ENCODE assay signal across 8 cellular contexts in the genomic region with DNA sequence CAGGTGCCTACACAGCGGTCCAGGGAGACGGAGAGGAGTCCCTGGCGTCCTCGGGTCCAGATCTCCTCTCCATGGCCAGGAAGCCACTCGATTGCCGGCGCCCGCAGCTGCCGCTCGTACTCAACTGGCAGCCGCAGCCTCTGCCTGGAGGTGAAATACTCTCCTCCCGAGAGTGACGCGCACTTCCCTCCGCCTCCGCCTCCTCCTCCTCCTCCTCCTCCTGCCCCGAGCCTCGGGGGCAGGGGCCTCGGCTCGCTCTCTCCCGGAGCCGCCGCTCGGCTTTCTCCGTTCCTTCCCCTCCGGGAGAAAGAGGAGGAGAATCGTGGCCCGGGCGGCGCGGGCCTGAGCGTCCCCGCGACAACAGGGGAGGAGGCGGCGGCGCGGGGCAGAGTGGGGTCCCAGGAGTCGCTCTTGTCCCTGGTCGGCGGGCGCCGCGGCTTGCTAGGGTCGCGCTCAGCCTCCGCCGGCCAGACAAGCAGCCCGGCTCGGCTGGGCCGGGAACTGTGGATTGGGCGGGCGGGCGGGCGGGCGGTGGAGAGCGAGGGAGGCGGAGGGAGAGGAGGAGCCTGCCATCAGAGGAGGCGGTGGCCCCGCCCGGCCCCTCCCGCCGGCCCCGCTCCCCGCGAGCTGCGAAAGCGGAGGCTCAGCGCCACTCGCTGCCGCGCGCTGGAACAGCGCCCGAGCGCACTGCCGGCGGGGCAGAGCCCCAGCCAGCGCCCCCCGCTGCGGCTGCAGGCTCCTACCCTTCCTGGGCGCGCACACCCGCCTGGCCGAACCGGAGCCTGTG. TPM values are rescaled to one million over a fixed set of nuclear protein-coding genes. Genes with fewer than 3 reads are reported as not detected.
DNase-seq lines count a peak whose midpoint lies in the region; FAIRE-seq and TF ChIP-seq lines count a peak whose summit lies in the region.

A gene with protein sequence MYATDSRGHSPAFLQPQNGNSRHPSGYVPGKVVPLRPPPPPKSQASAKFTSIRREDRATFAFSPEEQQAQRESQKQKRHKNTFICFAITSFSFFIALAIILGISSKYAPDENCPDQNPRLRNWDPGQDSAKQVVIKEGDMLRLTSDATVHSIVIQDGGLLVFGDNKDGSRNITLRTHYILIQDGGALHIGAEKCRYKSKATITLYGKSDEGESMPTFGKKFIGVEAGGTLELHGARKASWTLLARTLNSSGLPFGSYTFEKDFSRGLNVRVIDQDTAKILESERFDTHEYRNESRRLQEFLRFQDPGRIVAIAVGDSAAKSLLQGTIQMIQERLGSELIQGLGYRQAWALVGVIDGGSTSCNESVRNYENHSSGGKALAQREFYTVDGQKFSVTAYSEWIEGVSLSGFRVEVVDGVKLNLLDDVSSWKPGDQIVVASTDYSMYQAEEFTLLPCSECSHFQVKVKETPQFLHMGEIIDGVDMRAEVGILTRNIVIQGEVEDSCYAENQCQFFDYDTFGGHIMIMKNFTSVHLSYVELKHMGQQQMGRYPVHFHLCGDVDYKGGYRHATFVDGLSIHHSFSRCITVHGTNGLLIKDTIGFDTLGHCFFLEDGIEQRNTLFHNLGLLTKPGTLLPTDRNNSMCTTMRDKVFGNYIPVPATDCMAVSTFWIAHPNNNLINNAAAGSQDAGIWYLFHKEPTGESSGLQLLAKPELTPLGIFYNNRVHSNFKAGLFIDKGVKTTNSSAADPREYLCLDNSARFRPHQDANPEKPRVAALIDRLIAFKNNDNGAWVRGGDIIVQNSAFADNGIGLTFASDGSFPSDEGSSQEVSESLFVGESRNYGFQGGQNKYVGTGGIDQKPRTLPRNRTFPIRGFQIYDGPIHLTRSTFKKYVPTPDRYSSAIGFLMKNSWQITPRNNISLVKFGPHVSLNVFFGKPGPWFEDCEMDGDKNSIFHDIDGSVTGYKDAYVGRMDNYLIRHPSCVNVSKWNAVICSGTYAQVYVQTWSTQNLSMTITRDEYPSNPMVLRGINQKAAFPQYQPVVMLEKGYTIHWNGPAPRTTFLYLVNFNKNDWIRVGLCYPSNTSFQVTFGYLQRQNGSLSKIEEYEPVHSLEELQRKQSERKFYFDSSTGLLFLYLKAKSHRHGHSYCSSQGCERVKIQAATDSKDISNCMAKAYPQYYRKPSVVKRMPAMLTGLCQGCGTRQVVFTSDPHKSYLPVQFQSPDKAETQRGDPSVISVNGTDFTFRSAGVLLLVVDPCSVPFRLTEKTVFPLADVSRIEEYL (N-terminal part only) (minus strand): TSS at position 126 of the 787 bp plus-strand sequence. CDS start 18,140 bp downstream, outside the sequence.

- H3K4me3 ChIP-seq in neuronal stem cell (ENCODE audit: low read length in 2 of 2): peak within 1 kb of the TSS; percentile 86 to 94

- WGBS in neuronal stem cell (ENCODE audit: extremely low coverage in 2 of 2, insufficient read length in 2 of 2, insufficient replicate concordance in 1 of 2), 2 donors: no CpG with 5 or more reads among the region's 86 CpGs

- peak within 1 kb of the TSS; percentile 41 for H2AK5ac ChIP-seq in neuronal stem cell (ENCODE audit: low read depth, low read length)

- in situ Hi-C loops in SK-MEL-5 (cut with HindIII; ENCODE audit: low pct_unique_long_range_greater_than_20kb, low sequenced_read_pairs): no loop called here

- peak within 1 kb of the TSS; percentile 87 for H3K27ac ChIP-seq in neuronal stem cell (replicated peaks; ENCODE audit: low read length)

- TF ChIP-seq CTCF in subcutaneous adipose tissue (IDR thresholded peaks at IDR 0.05; ENCODE audit: low read depth): no peak

- H3K4ac ChIP-seq in neuronal stem cell (ENCODE audit: low read length): peak within 1 kb of the TSS; percentile 44

- H4K91ac ChIP-seq in neuronal stem cell (ENCODE audit: low read depth, low read length, poor library complexity): no peak within 1 kb of the TSS

- H3K23ac ChIP-seq in neuronal stem cell (ENCODE audit: low read depth, low read length, poor library complexity): peak within 1 kb of the TSS; percentile 69

- H3K9ac ChIP-seq in neuronal stem cell (ENCODE audit: low read depth, low read length, poor library complexity): peak within 1 kb of the TSS; percentile 97

- no peaks in the 10 kb centered on the region for H3K9me3 ChIP-seq in neuronal stem cell (replicated peaks in 1 of 2; ENCODE audit: control insufficient read depth in 2 of 2, insufficient read depth in 1 of 2, low read depth in 1 of 2, low read length in 2 of 2)

- H3K14ac ChIP-seq in neuronal stem cell (ENCODE audit: low read length): peak within 1 kb of the TSS; percentile 91

- H2BK15ac ChIP-seq in neuronal stem cell (ENCODE audit: low read length): peak within 1 kb of the TSS; percentile 93

- no peaks in the 10 kb centered on the region for H3K36me3 ChIP-seq in neuronal stem cell (replicated peaks in 1 of 2; ENCODE audit: control insufficient read depth in 2 of 2, insufficient read depth in 2 of 2, low read length in 2 of 2)

- no peak within 1 kb of the TSS for H2BK12ac ChIP-seq in neuronal stem cell (ENCODE audit: low read length)

- peaks cover 0 to 11% (median 4%) of the 10 kb centered on the region in 3 experiments for H3K27me3 ChIP-seq in neuronal stem cell (ENCODE audit: control insufficient read depth in 3 of 3, insufficient read depth in 3 of 3, low read depth in 1 of 3, low read length in 3 of 3)

- H2AFZ ChIP-seq in neuronal stem cell (ENCODE audit: low read length): peak within 1 kb of the TSS; percentile 91

- peaks cover 8 to 30% of the 10 kb centered on the region in 2 donors for H3K4me1 ChIP-seq in neuronal stem cell (ENCODE audit: control insufficient read depth in 2 of 2, insufficient read depth in 1 of 2, low read depth in 1 of 2, low read length in 2 of 2)

- no peak within 1 kb of the TSS for H2BK120ac ChIP-seq in neuronal stem cell (ENCODE audit: low read depth, low read length)

- peak within 1 kb of the TSS; percentile 98 for H3K18ac ChIP-seq in neuronal stem cell (ENCODE audit: low read length)

- DNase-seq in H4 (ENCODE audit: low spot score) (peak; percentile 88), LoVo (ENCODE audit: low spot score) (peak; percentile 89), SK-MEL-5 (ENCODE audit: low read depth, low spot score) (peak; percentile 90), foreskin melanocyte (peak; percentile 84), neuronal stem cell (ENCODE audit: low spot score) (peak; percentile 84)
- DNase-seq in activated naive CD4-positive, alpha-beta T cell treated with Interleukin-2 at 50 U/mL for 16 hours: peak; percentile 90

- peak within 1 kb of the TSS; percentile 96 for H2BK5ac ChIP-seq in neuronal stem cell (ENCODE audit: low read length)

- H3K79me1 ChIP-seq in neuronal stem cell (ENCODE audit: low read depth, low read length): peaks cover 2% of the 10 kb centered on the region

- peak; percentile 8 for FAIRE-seq in G401.6 (lab: Jason Lieb, UNC)

- peak within 1 kb of the TSS; percentile 100 for H3K4me2 ChIP-seq in neuronal stem cell (ENCODE audit: insufficient read depth, low read length, poor library complexity, severe bottlenecking)

- H4K8ac ChIP-seq in neuronal stem cell (ENCODE audit: low read depth, low read length): no peak within 1 kb of the TSS

RNA-seq across cellular contexts. Expression of the gene that starts here (rescaled TPM):
- total RNA-seq in H4 (2014; rRNA removed; shearing (Covaris generic)): 27.5 and 33.4 TPM in 2 replicates
- 98.8 and 100 TPM in 2 replicates for total RNA-seq in SK-MEL-5 (2014; rRNA removed; shearing (Covaris generic))
- polyA plus RNA-seq in SK-MEL-5 (2015; cell fraction: cytosol; rRNA removed): 356 and 366 TPM in 2 replicates
- 138 and 145 TPM in 2 replicates for polyA plus RNA-seq in SK-MEL-5 (2015; cell fraction: nucleus; rRNA removed)
- polyA plus RNA-seq in neuronal stem cell (2013, experiment 1 of 2): 79.6 TPM
- polyA plus RNA-seq in neuronal stem cell (2013, experiment 2 of 2): 79.1 TPM
- 100 to 1,000 TPM in 3 of 4 donors, 10 to 100 TPM in 1; 93.7 to 184 (median 110) TPM for total RNA-seq in subcutaneous adipose tissue

Comparison
In these comparisons a context has a peak if more than half of its experiments do, and no peak if none do; other contexts are left out.
1. Peak in every context shown above with its lines: DNase-seq, H3K4me3 ChIP-seq and H3K27ac ChIP-seq.